ENCODE assay signal across 13 cellular contexts in genomic region chr19:39082745-39083598, GRCh38. TPM values are rescaled to one million over a fixed set of nuclear protein-coding genes. Genes with fewer than 3 reads are reported as not detected.
DNase-seq lines count a peak whose midpoint lies in the region; ATAC-seq and TF ChIP-seq lines count a peak whose summit lies in the region.
"Had no signal": no experiment of that assay in that cellular context is flagged by ENCODE, and none has a peak within 500 bp of the region (broad histone marks: within the 10 kb centered on the region; RNA-seq: fewer than 3 reads in every experiment).

No MANE protein-coding gene starts in this region.

- no peak for TF ChIP-seq CTCF in Calu3 (IDR thresholded peaks at IDR 0.05; ENCODE audit: unreplicated experiment)
- no peak for TF ChIP-seq CTCF in SK-N-SH (IDR thresholded peaks at IDR 0.05)
- no peak for TF ChIP-seq CTCF in nephron progenitor cell (IDR thresholded peaks at IDR 0.05)
- no peak for TF ChIP-seq CTCF in osteocyte (IDR thresholded peaks at IDR 0.05)
- no peak for TF ChIP-seq CTCF in omental fat pad (IDR thresholded peaks at IDR 0.05)

- intact Hi-C loops in Calu3 (cut with micrococcal nuclease; ENCODE audit: unreplicated experiment): no loop called here

- H3K9me3 ChIP-seq in SK-N-SH: no peaks in the 10 kb centered on the region
- H3K9me3 ChIP-seq in endocrine pancreas (ENCODE audit: control insufficient read depth, low read length): no peaks in the 10 kb centered on the region
- H3K9me3 ChIP-seq: esophagus squamous epithelium had no signal

- H2AFZ ChIP-seq in SK-N-SH (ENCODE audit: low read depth): peak overlapping the region; percentile 79

- H3K27ac ChIP-seq in SK-N-SH (ENCODE audit: low read depth in 2 of 2, low read length in 1 of 2): no peak overlapping the region
- H3K27ac ChIP-seq: RWPE1 had no signal

- CTCF ChIA-PET in Calu3 (lab: Charles Lee): interaction anchor here (0.6 to 1.6 kb wide), 7 partner anchors 12 to 415 kb away, joined by 3 to 7 read pairs (median 3); no protein-coding TSS in a partner anchor
- CTCF ChIA-PET in SK-N-SH (lab: Yijun Ruan, JAX): interaction anchor here (0.7 to 1.8 kb wide), 6 partner anchors 11 to 107 kb away, joined by 3 to 7 read pairs (median 3); partner anchors contain the start of gene FBXO17

- peak overlapping the region; percentile 67 for H3K4me2 ChIP-seq in SK-N-SH

- 25% methylated on average over 15 of the region's 15 CpGs for WGBS in SK-N-SH (ENCODE audit: low lambda C conversion rate)

- H3K9ac ChIP-seq in SK-N-SH (peak overlapping the region; percentile 36), endocrine pancreas (ENCODE audit: control insufficient read depth, insufficient read depth, low read length) (no peak overlapping the region)

- H3K36me3 ChIP-seq in SK-N-SH (replicated peaks in 1 of 2; ENCODE audit: control insufficient read depth in 1 of 2, insufficient read depth in 2 of 2, low read length in 1 of 2) (no peaks in the 10 kb centered on the region), endocrine pancreas (ENCODE audit: control insufficient read depth, insufficient read depth, low read length) (no peaks in the 10 kb centered on the region)
- H3K36me3 ChIP-seq: esophagus squamous epithelium had no signal

- H3K27me3 Mint-ChIP-seq in Calu3 (ENCODE audit: unreplicated experiment) (no peaks in the 10 kb centered on the region), nephron progenitor cell (ENCODE audit: low read depth, poor library complexity) (peaks cover 99% of the 10 kb centered on the region), osteocyte (ENCODE audit: unreplicated experiment) (peaks cover 48% of the 10 kb centered on the region)

- no peaks in the 10 kb centered on the region for H3K9me3 Mint-ChIP-seq in Calu3 (ENCODE audit: low read depth, unreplicated experiment)
- no peaks in the 10 kb centered on the region for H3K9me3 Mint-ChIP-seq in nephron progenitor cell
- no peaks in the 10 kb centered on the region for H3K9me3 Mint-ChIP-seq in osteocyte (ENCODE audit: unreplicated experiment)
- H3K9me3 Mint-ChIP-seq: activated B cell treated with CpG ODN at 0.5 μM for 24 hours had no signal

- no peak for TF ChIP-seq RAD21 in SK-N-SH (IDR thresholded peaks at IDR 0.05; ENCODE audit: low read length)

- BruUV-seq in Calu3 (replicated peaks; lab: Mats Ljungman, UMichigan): TSS peak; percentile 82

- no peaks in the 10 kb centered on the region for H3K79me2 ChIP-seq in SK-N-SH (ENCODE audit: insufficient read depth)

- H3K4me1 ChIP-seq in SK-N-SH (ENCODE audit: control insufficient read depth in 1 of 2, insufficient read depth in 2 of 2, low read depth in 1 of 2, low read length in 1 of 2) (peaks cover 0 to 7% of the 10 kb centered on the region in 2 experiments; a peak in 1 of 4 replicates), endocrine pancreas (ENCODE audit: control insufficient read depth, insufficient read depth, low read length) (no peaks in the 10 kb centered on the region)

- no peak for TF ChIP-seq EP300 in SK-N-SH (IDR thresholded peaks at IDR 0.05; ENCODE audit: borderline replicate concordance in 1 of 2, low read depth in 1 of 2, low read length in 1 of 2)

- DNase-seq in Calu3: peak; percentile 19
- no peak for DNase-seq in SK-N-SH
- no peak for DNase-seq in nephron progenitor cell
- DNase-seq in osteocyte (ENCODE audit: extremely low spot score, unreplicated experiment): no peak
- DNase-seq in effector CD4-positive, alpha-beta T cell: no peak
- DNase-seq in omental fat pad (ENCODE audit: low spot score): no peak
- DNase-seq: activated B cell treated with CpG ODN at 0.5 μM for 24 hours, esophagus squamous epithelium, left ventricle myocardium superior, retina had no signal

- no peaks in the 10 kb centered on the region for H3K27me3 ChIP-seq in SK-N-SH (ENCODE audit: insufficient read depth)
- H3K27me3 ChIP-seq in endocrine pancreas (ENCODE audit: control insufficient read depth, insufficient read depth, low read length): no peaks in the 10 kb centered on the region

- H3K9me2 ChIP-seq in SK-N-SH: no peaks in the 10 kb centered on the region

- H3K36me3 Mint-ChIP-seq in Calu3 (ENCODE audit: insufficient read depth, unreplicated experiment) (peaks cover 48% of the 10 kb centered on the region), nephron progenitor cell (ENCODE audit: low read depth) (no peaks in the 10 kb centered on the region), osteocyte (ENCODE audit: unreplicated experiment) (no peaks in the 10 kb centered on the region)

- H3K27ac Mint-ChIP-seq in Calu3 (ENCODE audit: unreplicated experiment): peak overlapping the region; percentile 85
- no peak overlapping the region for H3K27ac Mint-ChIP-seq in nephron progenitor cell
- no peak overlapping the region for H3K27ac Mint-ChIP-seq in osteocyte (ENCODE audit: unreplicated experiment)
- H3K27ac Mint-ChIP-seq: activated B cell treated with CpG ODN at 0.5 μM for 24 hours had no signal

- peaks cover 19% of the 10 kb centered on the region for H3F3A ChIP-seq in SK-N-SH (replicated peaks; ENCODE audit: insufficient read depth)

- ATAC-seq in omental fat pad (ENCODE audit: low FRiP score) (no peak), GM18867 (IDR thresholded peaks at IDR 0.05; ENCODE audit: unreplicated experiment) (no peak)
- ATAC-seq: left ventricle myocardium superior had no signal

- POLR2A ChIA-PET in SK-N-SH (lab: Yijun Ruan, JAX): no interaction called here

- H3K4me1 Mint-ChIP-seq in Calu3 (ENCODE audit: low read depth, unreplicated experiment) (peaks cover 39% of the 10 kb centered on the region), nephron progenitor cell (peaks cover 17% of the 10 kb centered on the region), osteocyte (ENCODE audit: unreplicated experiment) (peaks cover 4% of the 10 kb centered on the region)

- no peaks in the 10 kb centered on the region for H4K20me1 ChIP-seq in SK-N-SH (ENCODE audit: insufficient read depth)

- H3K4me3 Mint-ChIP-seq in Calu3 (ENCODE audit: low read depth, unreplicated experiment) (peak overlapping the region; percentile 84), nephron progenitor cell (peak overlapping the region; percentile 62), osteocyte (ENCODE audit: unreplicated experiment) (no peak overlapping the region)
- H3K4me3 Mint-ChIP-seq: activated B cell treated with CpG ODN at 0.5 μM for 24 hours had no signal

- H3K4me3 ChIP-seq in SK-N-SH (ENCODE audit: low read depth in 2 of 2, low read length in 1 of 2) (peak overlapping the region; percentile 35 to 57; a peak in 3 of 4 replicates), endocrine pancreas (ENCODE audit: control insufficient read depth, insufficient read depth, low read length) (peak overlapping the region; percentile 30)

TF ChIP-seq in SK-N-SH, 30 proteins besides CTCF, POLR2A, EP300 and RAD21:
- TF ChIP-seq RCOR1 (IDR thresholded peaks at IDR 0.05; ENCODE audit: low read length) (no peak), FOSL2 (IDR thresholded peaks at IDR 0.05; ENCODE audit: borderline replicate concordance, low read depth) (no peak)

RNA-seq across cellular contexts. Expression of gene ACP7, which starts 1.2 kb away (rescaled TPM):
- total RNA-seq in Calu3 (2022) (6.6 and 9.5 TPM in 2 replicates), osteocyte (not detected in 2 replicates), omental fat pad (not detected)
- 0.24 and 0.36 TPM in 2 replicates for polyA plus RNA-seq in SK-N-SH (2012; rRNA removed)
- polyA plus RNA-seq in SK-N-SH (2012; cell fraction: cytosol; rRNA removed): 0.13 and 0.31 TPM in 2 replicates
- 0.41 and 0.45 TPM in 2 replicates for polyA plus RNA-seq in SK-N-SH (2012; cell fraction: nucleus; rRNA removed)
- total RNA-seq: activated B cell treated with CpG ODN at 0.5 μM for 24 hours, left ventricle myocardium superior had no signal

RNA-seq across cellular contexts. Expression of gene PAK4, which starts 42.6 kb away (rescaled TPM):
- total RNA-seq in Calu3 (2022) (75.7 and 89.2 TPM in 2 replicates), osteocyte (14.8 and 16.5 TPM in 2 replicates), omental fat pad (1 to 10 TPM; 4.6 to 9.8 (median 6.3) TPM)
- 24.7 and 36.4 TPM in 2 replicates for polyA plus RNA-seq in SK-N-SH (2012; rRNA removed)
- polyA plus RNA-seq in SK-N-SH (2012; cell fraction: cytosol; rRNA removed): 14.3 and 23.1 TPM in 2 replicates
- polyA plus RNA-seq in SK-N-SH (2012; cell fraction: nucleus; rRNA removed): 31.0 and 44.4 TPM in 2 replicates

RNA-seq across cellular contexts. Expression of gene FBXO27, which starts 50.6 kb away (rescaled TPM):
- total RNA-seq in Calu3 (2022): 9.6 and 14.6 TPM in 2 replicates
- polyA plus RNA-seq in SK-N-SH (2012; rRNA removed): 5.0 and 5.8 TPM in 2 replicates
- polyA plus RNA-seq in SK-N-SH (2012; cell fraction: cytosol; rRNA removed): 4.3 and 4.5 TPM in 2 replicates
- 3.2 and 7.6 TPM in 2 replicates for polyA plus RNA-seq in SK-N-SH (2012; cell fraction: nucleus; rRNA removed)
- total RNA-seq in osteocyte: 4.4 and 6.0 TPM in 2 replicates
- total RNA-seq in omental fat pad: 10 to 100 TPM in 1 of 4 donors, 1 to 10 TPM in 3; 3.2 to 14.6 (median 7.6) TPM
